Comparison of ENCODE assay signal across 18 cellular contexts in the genomic region with DNA sequence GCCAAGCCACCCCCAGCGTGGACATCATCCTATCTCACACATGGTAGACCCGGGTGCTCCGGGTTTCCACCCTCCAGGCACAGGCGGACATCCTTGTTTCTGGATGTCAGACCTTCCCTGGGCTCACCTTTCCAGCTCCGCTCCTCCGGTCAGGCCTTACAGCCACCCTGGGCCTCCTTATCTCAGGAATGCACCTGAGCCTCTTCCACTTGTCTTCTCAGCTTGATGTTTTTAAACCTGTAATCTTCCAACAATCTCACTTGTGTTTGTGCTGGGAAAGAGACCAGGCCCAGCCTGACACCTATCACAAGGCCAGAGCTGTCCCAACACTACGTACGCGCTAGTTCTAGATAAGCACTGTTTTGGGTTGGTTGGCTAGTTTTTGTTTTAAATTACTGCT.
"Had no signal": no experiment of that assay in that cellular context is flagged by ENCODE, and none has a peak within 500 bp of the region (broad histone marks: within the 10 kb centered on the region; RNA-seq: fewer than 3 reads in every experiment).

No MANE protein-coding gene starts in this region.

- H3K4me1 Mint-ChIP-seq: activated naive CD4-positive, alpha-beta T cell treated with anti-CD3 and anti-CD28 coated beads, Interleukin-2, amount 50 U/mL, for 24 hours; immature natural killer cell; natural killer cell had no signal

- H3K27ac Mint-ChIP-seq: activated CD4-positive, alpha-beta T cell treated with anti-CD3 and anti-CD28 coated beads, Interleukin-2, amount 10 ng/mL, durations not matched to agents 7 days and 5 days; activated T-cell treated with anti-CD3 and anti-CD28 coated beads, Interleukin-2, amount 50 U/mL, for 72 hours; immature natural killer cell; natural killer cell; stimulated activated naive CD8-positive, alpha-beta T cell treated with anti-CD3 and anti-CD28 coated beads, Interleukin-15, Interleukin-2, amounts not matched to agents 100 ng/mL and 50 ng/mL, for 24 hours had no signal

- H3K4me1 ChIP-seq: ascending aorta, esophagus muscularis mucosa, gastroesophageal sphincter, lower lobe of right lung had no signal

- H3K4me3 Mint-ChIP-seq: activated CD4-positive, alpha-beta T cell treated with anti-CD3 and anti-CD28 coated beads, Interleukin-2, amount 10 ng/mL, durations not matched to agents 7 days and 5 days; activated naive CD4-positive, alpha-beta T cell treated with anti-CD3 and anti-CD28 coated beads, Interleukin-2, amount 50 U/mL, for 24 hours; activated T-cell treated with anti-CD3 and anti-CD28 coated beads, Interleukin-2, amount 50 U/mL, for 72 hours; immature natural killer cell; natural killer cell; stimulated activated naive CD8-positive, alpha-beta T cell treated with anti-CD3 and anti-CD28 coated beads, Interleukin-15, Interleukin-2, amounts not matched to agents 100 ng/mL and 50 ng/mL, for 24 hours had no signal

- H3K27ac ChIP-seq: ascending aorta, esophagus muscularis mucosa, gastroesophageal sphincter, heart right ventricle, lower lobe of right lung, transverse colon had no signal

- DNase-seq: activated CD4-positive, alpha-beta T cell treated with anti-CD3 and anti-CD28 coated beads, Interleukin-2, amount 10 ng/mL, durations not matched to agents 7 days and 5 days; activated gamma-delta T cell; activated T-cell treated with anti-CD3 and anti-CD28 coated beads, Interleukin-2, amount 50 U/mL, for 72 hours; cortex of kidney; heart right ventricle; immature natural killer cell; left cardiac atrium; lower lobe of right lung; natural killer cell; T-helper 1 cell; T1000; transverse colon had no signal

- ATAC-seq: activated CD4-positive, CD25-positive, alpha-beta regulatory T cell treated with anti-CD3 and anti-CD28 coated beads, Interleukin-2, amount 50 U/mL, for 24 hours; activated T-cell treated with anti-CD3 and anti-CD28 coated beads, Interleukin-2, amount 50 U/mL, for 72 hours; gastroesophageal sphincter; heart right ventricle; natural killer cell had no signal

- H3K4me3 ChIP-seq: ascending aorta, esophagus muscularis mucosa, gastroesophageal sphincter, heart right ventricle, lower lobe of right lung, transverse colon had no signal

- H3K9me3 Mint-ChIP-seq: activated CD4-positive, alpha-beta T cell treated with anti-CD3 and anti-CD28 coated beads, Interleukin-2, amount 10 ng/mL, durations not matched to agents 7 days and 5 days; activated naive CD4-positive, alpha-beta T cell treated with anti-CD3 and anti-CD28 coated beads, Interleukin-2, amount 50 U/mL, for 24 hours; activated T-cell treated with anti-CD3 and anti-CD28 coated beads, Interleukin-2, amount 50 U/mL, for 72 hours; immature natural killer cell; natural killer cell; stimulated activated naive CD8-positive, alpha-beta T cell treated with anti-CD3 and anti-CD28 coated beads, Interleukin-15, Interleukin-2, amounts not matched to agents 100 ng/mL and 50 ng/mL, for 24 hours had no signal

- H3K36me3 Mint-ChIP-seq: activated naive CD4-positive, alpha-beta T cell treated with anti-CD3 and anti-CD28 coated beads, Interleukin-2, amount 50 U/mL, for 24 hours; immature natural killer cell; natural killer cell had no signal

- H3K27me3 Mint-ChIP-seq: activated CD4-positive, alpha-beta T cell treated with anti-CD3 and anti-CD28 coated beads, Interleukin-2, amount 10 ng/mL, durations not matched to agents 7 days and 5 days; activated naive CD4-positive, alpha-beta T cell treated with anti-CD3 and anti-CD28 coated beads, Interleukin-2, amount 50 U/mL, for 24 hours; stimulated activated naive CD8-positive, alpha-beta T cell treated with anti-CD3 and anti-CD28 coated beads, Interleukin-15, Interleukin-2, amounts not matched to agents 100 ng/mL and 50 ng/mL, for 24 hours had no signal

- H3K27me3 ChIP-seq: ascending aorta, esophagus muscularis mucosa, gastroesophageal sphincter, heart right ventricle, transverse colon had no signal

- H3K9me3 ChIP-seq: ascending aorta, esophagus muscularis mucosa, gastroesophageal sphincter, heart right ventricle, lower lobe of right lung, transverse colon had no signal
